8 cellular contexts compared by ENCODE assay signal in the genomic region with DNA sequence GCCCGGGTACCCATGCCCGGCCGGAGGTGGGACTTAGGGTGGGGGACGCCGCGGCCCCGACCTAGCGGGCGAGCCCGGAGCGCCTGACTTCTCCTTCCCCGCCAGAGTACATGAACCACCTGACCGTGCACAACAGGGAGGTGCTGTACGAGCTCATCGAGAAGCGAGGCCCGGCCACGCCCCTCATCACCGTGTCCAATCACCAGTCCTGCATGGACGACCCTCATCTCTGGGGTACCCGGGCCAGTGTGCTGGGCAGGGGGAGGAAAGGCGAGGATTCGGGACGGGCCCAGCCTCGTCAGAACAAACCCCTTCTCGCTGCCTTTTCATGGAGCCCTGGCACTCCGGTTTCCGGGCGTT. TPM values are rescaled to one million over a fixed set of nuclear protein-coding genes. Genes with fewer than 3 reads are reported as not detected.
DNase-seq lines count a peak whose midpoint lies in the region; ATAC-seq and TF ChIP-seq lines count a peak whose summit lies in the region.

No MANE protein-coding gene starts in this region.

- H3K9me3 Mint-ChIP-seq in activated naive CD4-positive, alpha-beta T cell treated with anti-CD3 and anti-CD28 coated beads, Interleukin-2, amount 50 U/mL, for 72 hours: no peaks in the 10 kb centered on the region

- no peak for TF ChIP-seq CTCF in BJ (IDR thresholded peaks at IDR 0.05; ENCODE audit: insufficient read depth, low read depth, low read length)
- no peak for TF ChIP-seq CTCF in HL-60 (IDR thresholded peaks at IDR 0.05; ENCODE audit: insufficient read depth, low read length)

- POLR2A ChIA-PET in BJ (lab: Charles Lee): interaction anchor here (0.6 kb wide), 2 partner anchors 33 to 125 kb away, joined by 3 read pairs; no protein-coding TSS in a partner anchor

- peak overlapping the region; percentile 93 for H3K27ac ChIP-seq in HL-60 (replicated peaks)

- intact Hi-C loops in cardiac septum (cut with DNase I): no loop called here
- intact Hi-C loops in posterior cingulate gyrus (cut with DNase I): no loop called here

- H3K27me3 ChIP-seq in BJ (ENCODE audit: control insufficient read depth, insufficient read depth, low read length) (no peaks in the 10 kb centered on the region), HL-60 (ENCODE audit: insufficient read depth, poor library complexity, severe bottlenecking) (no peaks in the 10 kb centered on the region)

- no peaks in the 10 kb centered on the region; the same call in 1 of the 2 replicates for H3K36me3 ChIP-seq in BJ (ENCODE audit: control insufficient read depth, insufficient read depth, low read length)

- H3K27ac Mint-ChIP-seq in activated naive CD4-positive, alpha-beta T cell treated with anti-CD3 and anti-CD28 coated beads, Interleukin-2, amount 50 U/mL, for 72 hours: peak overlapping the region in 1 of 2 donors; percentile 75

- no peaks in the 10 kb centered on the region for H3K36me3 Mint-ChIP-seq in activated naive CD4-positive, alpha-beta T cell treated with anti-CD3 and anti-CD28 coated beads, Interleukin-2, amount 50 U/mL, for 72 hours

- ATAC-seq in GM19035 (IDR thresholded peaks at IDR 0.05; ENCODE audit: unreplicated experiment) (peak; percentile 51), HG02981 (IDR thresholded peaks at IDR 0.05; ENCODE audit: unreplicated experiment) (no peak)
- peak; percentile 83 to 84 for ATAC-seq in activated naive CD4-positive, alpha-beta T cell treated with anti-CD3 and anti-CD28 coated beads, Interleukin-2, amount 50 U/mL, for 72 hours

- CTCF ChIA-PET in BJ (lab: Yijun Ruan, JAX): interaction anchor here (0.8 to 1.5 kb wide), 3 partner anchors 14 to 115 kb away, joined by 3 read pairs; no protein-coding TSS in a partner anchor

- peak overlapping the region; percentile 58 for H3K4me3 ChIP-seq in BJ (ENCODE audit: low read depth, low read length)
- peak overlapping the region; percentile 62 for H3K4me3 ChIP-seq in HL-60 (replicated peaks; ENCODE audit: insufficient read depth, low read length)

- no peak for DNase-seq in BJ (ENCODE audit: low read depth)
- DNase-seq in HL-60 (ENCODE audit: low read depth in 1 of 2, low spot score in 1 of 2): peak; percentile 46 to 64
- DNase-seq in OCI-M1 (lab: John Stamatoyannopoulos, UW): peak; percentile 45
- peak; percentile 51 to 65 for DNase-seq in activated naive CD4-positive, alpha-beta T cell treated with anti-CD3 and anti-CD28 coated beads, Interleukin-2, amount 50 U/mL, for 72 hours (ENCODE audit: low spot score in 2 of 2)
- peak; percentile 86 for DNase-seq in cardiac septum (ENCODE audit: low spot score)
- peak in 9 of 10 donors; percentile 25 to 94 (median 60) for DNase-seq in posterior cingulate gyrus

RNA-seq across cellular contexts. Expression of a gene that starts 0.6 kb away (rescaled TPM):
- 13.1 and 24.8 TPM in 2 replicates for polyA plus RNA-seq in BJ (2011; rRNA removed)
- polyA minus RNA-seq in BJ (2011; rRNA and poly(A)+ RNA removed): 10.1 and 14.6 TPM in 2 replicates
- 10 to 100 TPM; 24.7 to 62.4 TPM for total RNA-seq in activated naive CD4-positive, alpha-beta T cell treated with anti-CD3 and anti-CD28 coated beads, Interleukin-2, amount 50 U/mL, for 72 hours
- 41.6 TPM for total RNA-seq in cardiac septum

RNA-seq across cellular contexts. Expression of a gene that starts 2.9 kb away (rescaled TPM):
- polyA plus RNA-seq in BJ (2011; rRNA removed): 50.3 and 63.5 TPM in 2 replicates
- 32.3 and 43.5 TPM in 2 replicates for polyA minus RNA-seq in BJ (2011; rRNA and poly(A)+ RNA removed)
- 10 to 100 TPM; 14.7 to 20.6 TPM for total RNA-seq in activated naive CD4-positive, alpha-beta T cell treated with anti-CD3 and anti-CD28 coated beads, Interleukin-2, amount 50 U/mL, for 72 hours
- 32.9 TPM for total RNA-seq in cardiac septum

RNA-seq across cellular contexts. Expression of a gene that starts 13.8 kb away (rescaled TPM):
- polyA plus RNA-seq in BJ (2011; rRNA removed): 5,693 and 7,037 TPM in 2 replicates
- 964 and 1,810 TPM in 2 replicates for polyA minus RNA-seq in BJ (2011; rRNA and poly(A)+ RNA removed)
- total RNA-seq in activated naive CD4-positive, alpha-beta T cell treated with anti-CD3 and anti-CD28 coated beads, Interleukin-2, amount 50 U/mL, for 72 hours: 1,000 to 10,000 TPM; 1,357 to 2,520 TPM
- total RNA-seq in cardiac septum: 1,520 TPM

RNA-seq across cellular contexts. Expression of a gene that starts 16.5 kb away (rescaled TPM):
- polyA plus RNA-seq in BJ (2011; rRNA removed): 82.8 and 143 TPM in 2 replicates
- 69.2 and 87.3 TPM in 2 replicates for polyA minus RNA-seq in BJ (2011; rRNA and poly(A)+ RNA removed)
- total RNA-seq in activated naive CD4-positive, alpha-beta T cell treated with anti-CD3 and anti-CD28 coated beads, Interleukin-2, amount 50 U/mL, for 72 hours: 10 to 100 TPM; 26.9 to 44.5 TPM
- 86.1 TPM for total RNA-seq in cardiac septum

RNA-seq across cellular contexts. Expression of a gene that starts 25.0 kb away (rescaled TPM):
- polyA plus RNA-seq in BJ (2011; rRNA removed): 149 and 216 TPM in 2 replicates
- 85.4 and 131 TPM in 2 replicates for polyA minus RNA-seq in BJ (2011; rRNA and poly(A)+ RNA removed)
- 100 to 1,000 TPM in 1 of 2 donors, 10 to 100 TPM in 1; 96.4 to 213 TPM for total RNA-seq in activated naive CD4-positive, alpha-beta T cell treated with anti-CD3 and anti-CD28 coated beads, Interleukin-2, amount 50 U/mL, for 72 hours
- total RNA-seq in cardiac septum: 114 TPM
